In genomic region chr2:99948010-99948409, GRCh38 we compare ENCODE assay signal across 6 cellular contexts.
"Had no signal": no experiment of that assay in that cellular context is flagged by ENCODE, and none has a peak within 500 bp of the region (broad histone marks: within the 10 kb centered on the region; RNA-seq: fewer than 3 reads in every experiment).

No MANE protein-coding gene starts in this region.

- H3K4me3 ChIP-seq: GM23338, HAP-1 had no signal

- H3K4me1 ChIP-seq: HAP-1 had no signal

- DNase-seq: HFFc6, KBM-7 had no signal

- ATAC-seq: GM23338, HCT116 had no signal

- H3K27me3 Mint-ChIP-seq: IgD-negative memory B cell had no signal

- H3K9me3 ChIP-seq: HAP-1 had no signal

- H3K36me3 ChIP-seq: HAP-1 had no signal

- H3K4me3 Mint-ChIP-seq: GM23338, HFFc6, IgD-negative memory B cell had no signal

- H2AFZ ChIP-seq: GM23338 had no signal

- H3K4me2 ChIP-seq: GM23338 had no signal

- H3K9me3 Mint-ChIP-seq: GM23338, IgD-negative memory B cell had no signal

- H3K4me1 Mint-ChIP-seq: GM23338 had no signal

- H3K27ac Mint-ChIP-seq: GM23338, HFFc6 had no signal
